In genomic region chr11:96141649-96142048, GRCh38 we compare ENCODE assay signal across 14 cellular contexts.
A peak's percentile ranks its signal among the peaks of the same experiment; 100 is the strongest.
DNase-seq lines count a peak whose midpoint lies in the region; ATAC-seq and TF ChIP-seq lines count a peak whose summit lies in the region.
"Had no signal": no experiment of that assay in that cellular context is flagged by ENCODE, and none has a peak within 500 bp of the region (broad histone marks: within the 10 kb centered on the region; RNA-seq: fewer than 3 reads in every experiment).

No MANE protein-coding gene starts in this region.

- no TSS peak for BruUV-seq in mammary epithelial cell (replicated peaks; lab: Mats Ljungman, UMichigan)

- dilution Hi-C loops in mammary epithelial cell (cut with HindIII; ENCODE audit: low sequenced_read_pairs), result no loop called here

- POLR2A ChIA-PET in T-cell (lab: Charles Lee), result interaction anchor here in 1 of 2 donors (0.5 kb wide), 1 partner anchor 48 kb away, joined by 3 read pairs; no protein-coding TSS in a partner anchor

- DNase-seq in breast epithelium (ENCODE audit: low spot score in 2 of 2) (no peak), mammary epithelial cell (no peak), T-cell (no peak), memory B cell (ENCODE audit: low spot score in 2 of 2) (no peak), GF-D8 (lab: John Stamatoyannopoulos, UW) (no peak)
- no peak for DNase-seq in stimulated activated effector memory CD8-positive, alpha-beta T cell treated with anti-CD3 and anti-CD28 coated beads, Interleukin-12 subunit alpha, Interleukin-12 subunit beta, amount 100 ng/mL, for 72 hours (ENCODE audit: low spot score in 2 of 2)
- DNase-seq in activated CD8-positive, alpha-beta memory T cell treated with anti-CD3 and anti-CD28 coated beads, Interleukin-2, amount 50 U/mL, for 48 hours, result no peak
- DNase-seq: GM23248, NCI-H1436, NCI-H2029, NCI-H2171, NCI-H510A had no signal

- H3K27ac ChIP-seq in breast epithelium (peak overlapping the region; percentile 77 to 84), mammary epithelial cell (ENCODE audit: insufficient read depth, low read depth, low read length) (no peak overlapping the region)
- H3K27ac ChIP-seq: GM23248 had no signal

- no peak overlapping the region for H2AFZ ChIP-seq in mammary epithelial cell (ENCODE audit: low read depth, low read length)
- H2AFZ ChIP-seq: GM23248 had no signal

- H3K36me3 Mint-ChIP-seq in T-cell (peaks cover 15% of the 10 kb centered on the region), memory B cell (peaks cover 6% of the 10 kb centered on the region)
- H3K36me3 Mint-ChIP-seq in stimulated activated effector memory CD8-positive, alpha-beta T cell treated with anti-CD3 and anti-CD28 coated beads, Interleukin-12 subunit alpha, Interleukin-12 subunit beta, amount 100 ng/mL, for 72 hours, result no peaks in the 10 kb centered on the region

- H3K27ac Mint-ChIP-seq in T-cell (peak overlapping the region; percentile 1 to 72), memory B cell (peak overlapping the region; percentile 48)
- peak overlapping the region; percentile 44 for H3K27ac Mint-ChIP-seq in stimulated activated effector memory CD8-positive, alpha-beta T cell treated with anti-CD3 and anti-CD28 coated beads, Interleukin-12 subunit alpha, Interleukin-12 subunit beta, amount 100 ng/mL, for 72 hours

- H3K27me3 ChIP-seq in breast epithelium (no peaks in the 10 kb centered on the region), mammary epithelial cell (ENCODE audit: insufficient read depth, low read length) (no peaks in the 10 kb centered on the region)

- H3K4me1 Mint-ChIP-seq in T-cell (peaks cover 75 to 86% (median 82%) of the 10 kb centered on the region in 3 donors), memory B cell (peaks cover 20% of the 10 kb centered on the region)
- H3K4me1 Mint-ChIP-seq in stimulated activated effector memory CD8-positive, alpha-beta T cell treated with anti-CD3 and anti-CD28 coated beads, Interleukin-12 subunit alpha, Interleukin-12 subunit beta, amount 100 ng/mL, for 72 hours, result peaks cover 23% of the 10 kb centered on the region

- H3K27me3 Mint-ChIP-seq in T-cell, result no peaks in the 10 kb centered on the region
- no peaks in the 10 kb centered on the region for H3K27me3 Mint-ChIP-seq in memory B cell

- no peaks in the 10 kb centered on the region for H4K20me1 ChIP-seq in mammary epithelial cell (ENCODE audit: insufficient read depth, low read length)

- intact Hi-C loops in breast epithelium (cut with DNase I; ENCODE audit: low total_unique reads) (no loop called here), mammary epithelial cell (cut with micrococcal nuclease) (no loop called here)

- H3K9me3 Mint-ChIP-seq in T-cell (no peaks in the 10 kb centered on the region), memory B cell (no peaks in the 10 kb centered on the region)
- H3K9me3 Mint-ChIP-seq in stimulated activated effector memory CD8-positive, alpha-beta T cell treated with anti-CD3 and anti-CD28 coated beads, Interleukin-12 subunit alpha, Interleukin-12 subunit beta, amount 100 ng/mL, for 72 hours, result no peaks in the 10 kb centered on the region

- H3K4me3 ChIP-seq in breast epithelium (no peak overlapping the region), mammary epithelial cell (replicated peaks in 1 of 3; ENCODE audit: insufficient read depth in 1 of 3, low read depth in 2 of 3, low read length in 3 of 3) (no peak overlapping the region)
- H3K4me3 ChIP-seq: GM23248, K562 had no signal

- TF ChIP-seq CTCF in breast epithelium (IDR thresholded peaks at IDR 0.05) (no peak), mammary epithelial cell (conservative IDR thresholded peaks at IDR 0.05 in 1 of 2, IDR thresholded peaks at IDR 0.05 in 1 of 2; ENCODE audit: extremely low read depth in 1 of 2, insufficient read depth in 1 of 2, low read depth in 1 of 2, low read length in 2 of 2) (no peak)

- H3K79me2 ChIP-seq in mammary epithelial cell (ENCODE audit: insufficient read depth, low read length), result no peaks in the 10 kb centered on the region

- H3K4me1 ChIP-seq in breast epithelium, result peaks cover 12 to 18% of the 10 kb centered on the region in 2 donors
- no peaks in the 10 kb centered on the region for H3K4me1 ChIP-seq in mammary epithelial cell (ENCODE audit: insufficient read depth, low read length)

- H3K36me3 ChIP-seq in breast epithelium, result no peaks in the 10 kb centered on the region
- no peaks in the 10 kb centered on the region for H3K36me3 ChIP-seq in mammary epithelial cell (ENCODE audit: insufficient read depth, low read length)

- H3K4me3 Mint-ChIP-seq in T-cell (no peak overlapping the region), memory B cell (no peak overlapping the region)
- no peak overlapping the region for H3K4me3 Mint-ChIP-seq in stimulated activated effector memory CD8-positive, alpha-beta T cell treated with anti-CD3 and anti-CD28 coated beads, Interleukin-12 subunit alpha, Interleukin-12 subunit beta, amount 100 ng/mL, for 72 hours

- 91% methylated on average over 9 of the region's 9 CpGs for WGBS in mammary epithelial cell (ENCODE audit: low coverage, missing lambda C conversion rate)

- H3K9me3 ChIP-seq in breast epithelium (no peaks in the 10 kb centered on the region), mammary epithelial cell (replicated peaks; ENCODE audit: insufficient read depth, low read length) (no peaks in the 10 kb centered on the region)

- CTCF ChIA-PET in mammary epithelial cell (lab: Charles Lee; ENCODE audit: low non-redundant PET), result no interaction called here
- CTCF ChIA-PET in T-cell (lab: Charles Lee), result interaction anchor here in 1 of 2 donors (0.5 to 1.2 kb wide), 3 partner anchors 14 to 202 kb away, joined by 3 read pairs; no protein-coding TSS in a partner anchor

- in situ Hi-C loops in mammary epithelial cell (cut with MboI; ENCODE audit: low sequenced_read_pairs in 2 of 2), result no loop called here

- H3K4me2 ChIP-seq in mammary epithelial cell (ENCODE audit: insufficient read depth, low read depth, low read length), result no peak overlapping the region

- ATAC-seq in T-cell (replicated peaks in 1 of 4) (no peak), memory B cell (ENCODE audit: low read depth) (no peak), HG03039 (IDR thresholded peaks at IDR 0.05; ENCODE audit: unreplicated experiment) (no peak)
- no peak for ATAC-seq in stimulated activated effector memory CD8-positive, alpha-beta T cell treated with anti-CD3 and anti-CD28 coated beads, Interleukin-12 subunit alpha, Interleukin-12 subunit beta, amount 100 ng/mL, for 72 hours
- ATAC-seq: K562 had no signal

- no peak for TF ChIP-seq POLR2A in breast epithelium (IDR thresholded peaks at IDR 0.05)

- no peak overlapping the region for H3K9ac ChIP-seq in mammary epithelial cell (ENCODE audit: insufficient read depth, low read length)
- H3K9ac ChIP-seq: GM23248 had no signal
